18 cellular contexts compared by ENCODE assay signal in the genomic region with DNA sequence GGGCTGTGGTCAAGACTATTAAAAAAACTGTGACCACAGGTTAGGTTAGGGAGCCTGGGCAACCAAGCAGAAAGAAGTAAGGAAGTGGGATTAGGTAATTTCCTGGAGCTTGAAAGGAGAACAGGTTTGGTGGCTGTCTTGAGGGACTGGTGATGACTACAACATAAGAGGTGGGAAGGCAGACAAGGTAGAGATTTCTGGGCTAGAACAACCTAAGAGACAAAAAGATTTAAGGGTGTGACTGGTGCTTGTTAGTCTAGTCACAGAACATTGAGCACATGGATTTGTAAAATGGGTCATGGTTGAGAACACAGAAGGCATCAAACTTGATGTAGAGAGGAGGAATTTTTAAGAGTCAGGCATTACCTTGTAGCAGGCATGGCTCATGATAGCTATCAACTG.
DNase-seq lines count a peak whose midpoint lies in the region; ATAC-seq and TF ChIP-seq lines count a peak whose summit lies in the region.
"Had no signal": no experiment of that assay in that cellular context is flagged by ENCODE, and none has a peak within 500 bp of the region (broad histone marks: within the 10 kb centered on the region; RNA-seq: fewer than 3 reads in every experiment).

No MANE protein-coding gene starts in this region.

- H3K4me2 ChIP-seq in BLaER1 treated with 17β-estradiol and CSF1 and Interleukin-3, amounts not matched to agents 10 nM and 100 nM: peak overlapping the region; percentile 30 to 83 (median 72)
- H3K4me2 ChIP-seq in PC-9: peak overlapping the region; percentile 72

- no peaks in the 10 kb centered on the region for H3K4me1 Mint-ChIP-seq in progenitor cell of endocrine pancreas (ENCODE audit: low read depth)
- peaks cover 8% of the 10 kb centered on the region for H3K4me1 Mint-ChIP-seq in CD8-positive, alpha-beta T cell (ENCODE audit: low read depth)
- H3K4me1 Mint-ChIP-seq: stimulated activated naive CD8-positive, alpha-beta T cell treated with anti-CD3 and anti-CD28 coated beads, Interleukin-15, amount 100 ng/mL, for 72 hours had no signal

- DNase-seq in PC-9 (peak; percentile 51 to 98), kidney glomerular epithelial cell (lab: John Stamatoyannopoulos, UW) (peak; percentile 88), AG20443 (ENCODE audit: low spot score) (no peak), progenitor cell of endocrine pancreas (ENCODE audit: low spot score, unreplicated experiment) (no peak)
- DNase-seq in CD8-positive, alpha-beta T cell: no peak
- DNase-seq: activated CD4-positive, alpha-beta T cell treated with anti-CD3 and anti-CD28 coated beads for 36 hours; dorsolateral prefrontal cortex; kidney; NCI-H2029 treated with DMSO at 0.1 percent for 48 hours; right lobe of liver; stimulated activated naive CD8-positive, alpha-beta T cell treated with anti-CD3 and anti-CD28 coated beads, Interleukin-15, amount 100 ng/mL, for 72 hours had no signal

- no peak overlapping the region for H3K27ac ChIP-seq in BLaER1 treated with 17β-estradiol and CSF1 and Interleukin-3, amounts not matched to agents 10 nM and 100 nM
- H3K27ac ChIP-seq in HEK293 (ENCODE audit: extremely low read depth, low read depth, low read length): no peak overlapping the region
- H3K27ac ChIP-seq in PC-9: peak overlapping the region; percentile 85
- H3K27ac ChIP-seq in CD8-positive, alpha-beta T cell (ENCODE audit: low read depth, low read length): no peak overlapping the region
- H3K27ac ChIP-seq: right lobe of liver had no signal

- H3K9ac ChIP-seq in BLaER1 treated with 17β-estradiol and CSF1 and Interleukin-3, amounts not matched to agents 10 nM and 100 nM: no peak overlapping the region

- BruUV-seq in PC-9 (replicated peaks; lab: Mats Ljungman, UMichigan): no TSS peak

- no peaks in the 10 kb centered on the region for H3K27me3 ChIP-seq in BLaER1 treated with 17β-estradiol and CSF1 and Interleukin-3, amounts not matched to agents 10 nM and 100 nM
- H3K27me3 ChIP-seq in PC-9 (ENCODE audit: insufficient read depth, low read depth): no peaks in the 10 kb centered on the region
- no peaks in the 10 kb centered on the region for H3K27me3 ChIP-seq in CD8-positive, alpha-beta T cell (ENCODE audit: insufficient read depth, low read length)
- H3K27me3 ChIP-seq: ascending aorta, dorsolateral prefrontal cortex, right lobe of liver had no signal

- H3K79me2 ChIP-seq in PC-9 (ENCODE audit: low read depth): peaks cover 88% of the 10 kb centered on the region

- H3K4me3 ChIP-seq in BLaER1 treated with 17β-estradiol and CSF1 and Interleukin-3, amounts not matched to agents 10 nM and 100 nM: no peak overlapping the region
- H3K4me3 ChIP-seq in HEK293 (ENCODE audit: low read depth, low read length): no peak overlapping the region
- no peak overlapping the region for H3K4me3 ChIP-seq in PC-9
- no peak overlapping the region for H3K4me3 ChIP-seq in CD8-positive, alpha-beta T cell (ENCODE audit: low read depth, low read length)
- H3K4me3 ChIP-seq: ascending aorta, dorsolateral prefrontal cortex, right lobe of liver had no signal

- POLR2A ChIA-PET in HEK293 (lab: Yijun Ruan, JAX) (no interaction called here), PC-9 (lab: Charles Lee; ENCODE audit: unreplicated experiment) (interaction anchor here (0.5 kb wide), 3 partner anchors 10 to 250 kb away, joined by 3 to 10 read pairs (median 4); no protein-coding TSS in a partner anchor)
- POLR2A ChIA-PET in CD8-positive, alpha-beta T cell (lab: Charles Lee): interaction anchor here (0.6 to 1.0 kb wide), 2 partner anchors 17 to 20 kb away, joined by 3 to 4 read pairs; no protein-coding TSS in a partner anchor

- no peak overlapping the region for H3K27ac Mint-ChIP-seq in progenitor cell of endocrine pancreas
- H3K27ac Mint-ChIP-seq in CD8-positive, alpha-beta T cell: no peak overlapping the region
- H3K27ac Mint-ChIP-seq: activated CD4-positive, alpha-beta T cell treated with anti-CD3 and anti-CD28 coated beads for 36 hours; B cell; nephron; stimulated activated naive CD8-positive, alpha-beta T cell treated with anti-CD3 and anti-CD28 coated beads, Interleukin-15, amount 100 ng/mL, for 72 hours had no signal

- TF ChIP-seq CTCF in HEK293 (tag by site-specific recombination; IDR thresholded peaks at IDR 0.05) (no peak), PC-9 (conservative IDR thresholded peaks at IDR 0.05) (no peak), progenitor cell of endocrine pancreas (IDR thresholded peaks at IDR 0.05; ENCODE audit: unreplicated experiment) (no peak)
- TF ChIP-seq CTCF in CD8-positive, alpha-beta T cell (IDR thresholded peaks at IDR 0.05): no peak

- CTCF ChIA-PET in HEK293 (lab: Yijun Ruan, JAX): interaction anchor here (0.6 to 1.1 kb wide), 2 partner anchors 44 to 898 kb away, joined by 3 to 4 read pairs; no protein-coding TSS in a partner anchor
- CTCF ChIA-PET in PC-9 (lab: Charles Lee): no interaction called here
- CTCF ChIA-PET in CD8-positive, alpha-beta T cell (lab: Charles Lee): no interaction called here

- peaks cover 41% of the 10 kb centered on the region for H3F3A ChIP-seq in PC-9 (ENCODE audit: insufficient read depth, low read depth)

- H3K9me3 Mint-ChIP-seq in progenitor cell of endocrine pancreas (ENCODE audit: low read depth): peaks cover 4% of the 10 kb centered on the region
- H3K9me3 Mint-ChIP-seq in CD8-positive, alpha-beta T cell: no peaks in the 10 kb centered on the region
- H3K9me3 Mint-ChIP-seq: nephron had no signal

- H3K9me2 ChIP-seq in PC-9 (ENCODE audit: insufficient read depth): no peaks in the 10 kb centered on the region

- H3K36me3 Mint-ChIP-seq in progenitor cell of endocrine pancreas (ENCODE audit: insufficient read depth): peaks cover 3% of the 10 kb centered on the region
- peaks cover 26% of the 10 kb centered on the region for H3K36me3 Mint-ChIP-seq in CD8-positive, alpha-beta T cell

- H2AFZ ChIP-seq in PC-9: no peak overlapping the region

- intact Hi-C loops in PC-9 (cut with micrococcal nuclease; ENCODE audit: unreplicated experiment): loop anchor here (1.0 to 5.0 kb wide), 2 partner anchors 43 to 247 kb away; partner anchors contain the start of gene SGMS1
- intact Hi-C loops in CD8-positive, alpha-beta T cell (cut with DNase I, micrococcal nuclease): no loop called here

- H3K27me3 Mint-ChIP-seq in progenitor cell of endocrine pancreas: no peaks in the 10 kb centered on the region
- no peaks in the 10 kb centered on the region for H3K27me3 Mint-ChIP-seq in CD8-positive, alpha-beta T cell (ENCODE audit: low read depth)
- H3K27me3 Mint-ChIP-seq: activated CD4-positive, alpha-beta T cell treated with anti-CD3 and anti-CD28 coated beads for 36 hours; B cell; stimulated activated naive CD8-positive, alpha-beta T cell treated with anti-CD3 and anti-CD28 coated beads, Interleukin-15, amount 100 ng/mL, for 72 hours had no signal

- H3K36me3 ChIP-seq in BLaER1 treated with 17β-estradiol and CSF1 and Interleukin-3, amounts not matched to agents 10 nM and 100 nM: peaks cover 0 to 23% (median 0%) of the 10 kb centered on the region in 11 experiments; a peak in 6 of 22 replicates
- H3K36me3 ChIP-seq in HEK293 (ENCODE audit: control insufficient read depth in 2 of 2, insufficient read depth in 1 of 2, low read length in 2 of 2): no peaks in the 10 kb centered on the region
- peaks cover 17% of the 10 kb centered on the region for H3K36me3 ChIP-seq in PC-9 (ENCODE audit: low read depth)
- H3K36me3 ChIP-seq in CD8-positive, alpha-beta T cell (ENCODE audit: insufficient read depth, low read length): no peaks in the 10 kb centered on the region
- H3K36me3 ChIP-seq: ascending aorta, right lobe of liver had no signal

- H4K20me1 ChIP-seq in BLaER1 treated with 17β-estradiol and CSF1 and Interleukin-3, amounts not matched to agents 10 nM and 100 nM: peaks cover 0 to 97% (median 0%) of the 10 kb centered on the region in 11 experiments; a peak in 8 of 22 replicates
- H4K20me1 ChIP-seq in PC-9 (ENCODE audit: insufficient read depth): 0 out of 2 replicates have a peak, but pooled peaks cover 4% of the 10 kb centered on the region

- H3K4me1 ChIP-seq in BLaER1 treated with 17β-estradiol and CSF1 and Interleukin-3, amounts not matched to agents 10 nM and 100 nM: peaks cover 22 to 30% (median 27%) of the 10 kb centered on the region in 10 experiments
- H3K4me1 ChIP-seq in HEK293 (ENCODE audit: control insufficient read depth, insufficient read depth, low read length) (no peaks in the 10 kb centered on the region), PC-9 (replicated peaks; ENCODE audit: insufficient read depth) (peaks cover 37% of the 10 kb centered on the region)
- H3K4me1 ChIP-seq in CD8-positive, alpha-beta T cell (ENCODE audit: insufficient read depth, low read length): peaks cover 10% of the 10 kb centered on the region

- H3K9me3 ChIP-seq in BLaER1 treated with 17β-estradiol and CSF1 and Interleukin-3, amounts not matched to agents 10 nM and 100 nM (replicated peaks in 1 of 11): peaks cover 0 to 11% (median 5%) of the 10 kb centered on the region in 11 experiments; a peak in 6 of 22 replicates
- H3K9me3 ChIP-seq in HEK293 (ENCODE audit: control insufficient read depth, insufficient read depth, low read depth, low read length) (no peaks in the 10 kb centered on the region), PC-9 (ENCODE audit: insufficient read depth, low read depth) (0 out of 2 replicates have a peak, but pooled peaks cover 5% of the 10 kb centered on the region)
- no peaks in the 10 kb centered on the region for H3K9me3 ChIP-seq in CD8-positive, alpha-beta T cell (ENCODE audit: low read length)
- H3K9me3 ChIP-seq: ascending aorta, right lobe of liver had no signal

- no peak for ATAC-seq in CD8-positive, alpha-beta T cell
- no peak for ATAC-seq in GM19467 (IDR thresholded peaks at IDR 0.05; ENCODE audit: unreplicated experiment)
- ATAC-seq: activated CD4-positive, alpha-beta T cell treated with anti-CD3 and anti-CD28 coated beads for 36 hours; HepG2; stimulated activated naive CD8-positive, alpha-beta T cell treated with anti-CD3 and anti-CD28 coated beads, Interleukin-15, amount 100 ng/mL, for 72 hours had no signal

- H3K4me3 Mint-ChIP-seq in progenitor cell of endocrine pancreas (ENCODE audit: low read depth): no peak overlapping the region
- no peak overlapping the region for H3K4me3 Mint-ChIP-seq in CD8-positive, alpha-beta T cell
- H3K4me3 Mint-ChIP-seq: activated CD4-positive, alpha-beta T cell treated with anti-CD3 and anti-CD28 coated beads for 36 hours; B cell; nephron; stimulated activated naive CD8-positive, alpha-beta T cell treated with anti-CD3 and anti-CD28 coated beads, Interleukin-15, amount 100 ng/mL, for 72 hours had no signal

TF ChIP-seq in HEK293, 187 proteins besides CTCF, POLR2A, EP300 and RAD21:
- TF ChIP-seq ZBTB17 (tag by site-specific recombination; IDR thresholded peaks at IDR 0.05) (peak; percentile 56), SCRT1 (tag by site-specific recombination; IDR thresholded peaks at IDR 0.05; ENCODE audit: borderline replicate concordance) (no peak), ZNF521 (tag by site-specific recombination; IDR thresholded peaks at IDR 0.05) (no peak), BCL11B (tag by site-specific recombination; IDR thresholded peaks at IDR 0.05; ENCODE audit: low read depth) (no peak)

Comparison
In these comparisons a context has a peak if more than half of its experiments do, and no peak if none do; other contexts are left out.
1. DNase-seq: peak in PC-9 (2 of 2) and kidney glomerular epithelial cell (single experiment); none in AG20443 (single experiment), progenitor cell of endocrine pancreas (single experiment) and CD8-positive, alpha-beta T cell (0 of 7).